ENCODE assay signal across 32 cellular contexts in the genomic region with DNA sequence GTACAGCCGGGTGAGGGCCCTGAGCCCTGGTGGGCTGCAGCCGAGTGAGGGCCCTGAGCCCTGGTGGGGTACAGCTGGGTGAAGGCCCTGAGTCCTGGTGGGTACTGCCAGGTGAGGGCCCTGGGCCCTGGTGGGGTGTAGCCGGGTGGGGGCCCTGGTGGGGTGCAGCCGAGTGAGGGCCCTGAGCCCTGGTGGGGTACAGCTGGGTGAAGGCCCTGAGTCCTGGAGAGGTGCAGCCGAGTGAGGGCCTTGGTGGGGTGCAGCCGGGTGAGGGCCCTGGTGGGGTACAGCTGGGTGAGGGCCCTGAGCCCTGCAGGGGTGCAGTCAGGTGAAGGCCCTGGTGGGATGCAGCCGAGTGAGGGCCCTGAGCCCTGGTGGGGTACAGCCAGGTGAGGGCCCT.
"Had no signal": no experiment of that assay in that cellular context is flagged by ENCODE, and none has a peak within 500 bp of the region (broad histone marks: within the 10 kb centered on the region; RNA-seq: fewer than 3 reads in every experiment).

No MANE protein-coding gene starts in this region.

- H3K9me3 ChIP-seq: MG63, Peyer's patch had no signal

- H3K9me3 Mint-ChIP-seq: activated T-cell treated with anti-CD3 and anti-CD28 coated beads, Interleukin-2, amount 50 U/mL, for 4 hours; brain; T-cell had no signal

- ATAC-seq: activated naive CD8-positive, alpha-beta T cell treated with anti-CD3 and anti-CD28 coated beads, Interleukin-2, amount 50 U/mL, for 24 hours; activated T-cell treated with anti-CD3 and anti-CD28 coated beads, Interleukin-2, amount 50 U/mL, for 4 hours; Right ventricle myocardium inferior; SK-N-SH treated with all-trans-retinoic acid at 6 μM for 48 hours; T-helper 17 cell had no signal

- H3K27me3 Mint-ChIP-seq: activated CD4-positive, alpha-beta memory T cell treated with anti-CD3 and anti-CD28 coated beads, Interleukin-2, amount 10 ng/mL, durations not matched to agents 7 days and 5 days; activated naive CD8-positive, alpha-beta T cell; activated naive CD8-positive, alpha-beta T cell treated with anti-CD3 and anti-CD28 coated beads, Interleukin-2, amount 50 U/mL, for 24 hours; brain; T-cell; T-helper 17 cell had no signal

- H3K4me1 ChIP-seq: Peyer's patch had no signal

- H3K4me3 Mint-ChIP-seq: activated CD4-positive, alpha-beta memory T cell treated with anti-CD3 and anti-CD28 coated beads, Interleukin-2, amount 10 ng/mL, durations not matched to agents 7 days and 5 days; activated naive CD4-positive, alpha-beta T cell treated with anti-CD3 and anti-CD28 coated beads for 36 hours; activated naive CD8-positive, alpha-beta T cell; activated naive CD8-positive, alpha-beta T cell treated with anti-CD3 and anti-CD28 coated beads, Interleukin-2, amount 50 U/mL, for 24 hours; activated T-cell treated with anti-CD3 and anti-CD28 coated beads, Interleukin-2, amount 50 U/mL, for 4 hours; activated T-helper 1 cell treated with anti-CD3 and anti-CD28 coated beads, Interleukin-12 subunit alpha, Interleukin-12 subunit beta, Interleukin-2, Interleukin-4 antibody, amounts not matched to agents 30 ng/mL and 10 ng/mL and 1 ng/mL, durations not matched to agents 14 hours and 24 hours and 36 hours; brain; T-cell; T-helper 17 cell had no signal

- H3K27me3 ChIP-seq: MG63, Peyer's patch had no signal

- H3K4me1 Mint-ChIP-seq: activated naive CD8-positive, alpha-beta T cell treated with anti-CD3 and anti-CD28 coated beads, Interleukin-2, amount 50 U/mL, for 24 hours; T-cell; T-helper 17 cell had no signal

- H3K27ac Mint-ChIP-seq: activated CD4-positive, alpha-beta memory T cell treated with anti-CD3 and anti-CD28 coated beads, Interleukin-2, amount 10 ng/mL, durations not matched to agents 7 days and 5 days; activated naive CD4-positive, alpha-beta T cell treated with anti-CD3 and anti-CD28 coated beads for 36 hours; activated naive CD8-positive, alpha-beta T cell; activated naive CD8-positive, alpha-beta T cell treated with anti-CD3 and anti-CD28 coated beads, Interleukin-2, amount 50 U/mL, for 24 hours; activated T-helper 1 cell treated with anti-CD3 and anti-CD28 coated beads, Interleukin-12 subunit alpha, Interleukin-12 subunit beta, Interleukin-2, Interleukin-4 antibody, amounts not matched to agents 30 ng/mL and 10 ng/mL and 1 ng/mL, durations not matched to agents 14 hours and 24 hours and 36 hours; brain; T-cell had no signal

- H3K27ac ChIP-seq: Peyer's patch, WERI-Rb-1 had no signal

- DNase-seq: activated CD4-positive, alpha-beta memory T cell treated with anti-CD3 and anti-CD28 coated beads, Interleukin-2, amount 10 ng/mL, durations not matched to agents 7 days and 5 days; activated CD4-positive, alpha-beta T cell treated with anti-CD3 and anti-CD28 coated beads for 1 hour; activated CD4-positive, alpha-beta T cell treated with anti-CD3 and anti-CD28 coated beads for 48 hours; activated CD4-positive, CD25-positive, alpha-beta regulatory T cell; activated gamma-delta T cell treated with Interleukin-2 at 50 U/mL for 16 hours; activated naive CD4-positive, alpha-beta T cell treated with anti-CD3 and anti-CD28 coated beads for 36 hours; activated naive CD8-positive, alpha-beta T cell treated with anti-CD3 and anti-CD28 coated beads, Interleukin-2, amount 50 U/mL, for 24 hours; activated T-cell treated with anti-CD3 and anti-CD28 coated beads, Interleukin-2, amount 50 U/mL, for 4 hours; anterior cingulate cortex; caudate nucleus; Kasumi-1; KG1; MG63; NCI-H1048; NCI-H1105 treated with DMSO at 0.1 percent for 48 hours; NCI-H1436; NCI-H1694; NCI-H1930; NCI-H345; NCI-H524 treated with DMSO at 0.1 percent for 48 hours; Peyer's patch; RPMI8226; SIG-M5; T-cell; T-helper 17 cell; T-helper 9 cell; WERI-Rb-1 had no signal

- H3K4me3 ChIP-seq: MG63, Peyer's patch had no signal
